13 cellular contexts compared by ENCODE assay signal in the genomic region with DNA sequence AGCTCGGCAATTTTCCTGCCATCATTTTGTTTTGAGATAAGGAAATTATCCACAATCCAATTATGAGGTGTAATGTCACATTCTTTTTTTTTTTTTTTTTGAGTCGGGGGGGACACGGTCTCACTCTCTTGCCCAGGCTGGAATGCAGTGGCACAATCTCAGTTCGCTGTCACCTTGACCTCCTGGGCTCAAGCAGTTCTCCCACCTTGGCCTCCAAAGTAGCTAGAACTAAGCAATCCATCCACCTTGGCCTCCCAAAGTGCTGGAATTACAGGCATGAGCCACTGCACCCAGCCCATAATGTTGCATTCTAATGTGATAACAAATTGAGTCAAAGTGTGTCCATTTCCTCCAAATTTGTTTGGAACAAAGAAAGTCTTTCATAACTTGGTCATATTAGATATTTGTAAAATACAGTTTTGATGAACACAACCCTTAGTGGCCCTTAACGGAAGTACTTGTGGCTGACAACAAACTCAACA.
A peak's percentile ranks its signal among the peaks of the same experiment; 100 is the strongest.
DNase-seq lines count a peak whose midpoint lies in the region; ATAC-seq and TF ChIP-seq lines count a peak whose summit lies in the region.
"Had no signal": no experiment of that assay in that cellular context is flagged by ENCODE, and none has a peak within 500 bp of the region (broad histone marks: within the 10 kb centered on the region; RNA-seq: fewer than 3 reads in every experiment).

No MANE protein-coding gene starts in this region.

- no peaks in the 10 kb centered on the region for H3K9me3 ChIP-seq in Panc1 (ENCODE audit: control insufficient read depth, insufficient read depth, low read depth, low read length)
- no peaks in the 10 kb centered on the region for H3K9me3 ChIP-seq in right lobe of liver
- H3K9me3 ChIP-seq in naive thymus-derived CD4-positive, alpha-beta T cell (ENCODE audit: control insufficient read depth in 2 of 3, low read length in 3 of 3): no peaks in the 10 kb centered on the region
- H3K9me3 ChIP-seq: upper lobe of left lung had no signal

- H3K4me3 ChIP-seq in Panc1 (ENCODE audit: low read depth in 2 of 2, low read length in 2 of 2) (no peak overlapping the region), right lobe of liver (no peak overlapping the region)
- no peak overlapping the region for H3K4me3 ChIP-seq in naive thymus-derived CD4-positive, alpha-beta T cell (ENCODE audit: low read length)
- H3K4me3 ChIP-seq: upper lobe of left lung had no signal

- in situ Hi-C loops in Panc1 (cut with HindIII; ENCODE audit: low pct_unique_long_range_greater_than_20kb, low sequenced_read_pairs): no loop called here

- intact Hi-C loops in Panc1 (cut with micrococcal nuclease; ENCODE audit: unreplicated experiment): no loop called here
- intact Hi-C loops in right lobe of liver (cut with DNase I): no loop called here
- intact Hi-C loops in naive thymus-derived CD4-positive, alpha-beta T cell (cut with micrococcal nuclease): no loop called here

- POLR2A ChIA-PET in Panc1 (lab: Charles Lee): no interaction called here
- POLR2A ChIA-PET in naive thymus-derived CD4-positive, alpha-beta T cell (lab: Charles Lee): no interaction called here

- TF ChIP-seq CTCF in Panc1 (IDR thresholded peaks at IDR 0.05) (no peak), right lobe of liver (IDR thresholded peaks at IDR 0.05) (peak in 1 of 4 donors; percentile 43)

- WGBS in right lobe of liver (ENCODE audit: insufficient coverage, low coverage, low lambda C conversion rate, missing lambda C conversion rate): 36% methylated on average over 4 of the region's 5 CpGs

- no peak overlapping the region for H3K27ac Mint-ChIP-seq in naive thymus-derived CD4-positive, alpha-beta T cell
- H3K27ac Mint-ChIP-seq: HFFc6, T-helper 17 cell, WTC11 had no signal

- H3K4me1 ChIP-seq in Panc1 (ENCODE audit: control insufficient read depth, insufficient read depth, low read length) (peaks cover 16% of the 10 kb centered on the region), right lobe of liver (peaks cover 0 to 38% (median 18%) of the 10 kb centered on the region in 4 donors)
- H3K4me1 ChIP-seq in naive thymus-derived CD4-positive, alpha-beta T cell (ENCODE audit: control insufficient read depth in 2 of 2, insufficient read depth in 2 of 2, low read length in 2 of 2): no peaks in the 10 kb centered on the region

- DNase-seq in Panc1 (ENCODE audit: low read depth, low spot score): no peak
- no peak for DNase-seq in epithelial cell of prostate (ENCODE audit: low read depth, low spot score)
- no peak for DNase-seq in right lobe of liver
- no peak for DNase-seq in substantia nigra (lab: John Stamatoyannopoulos, UW)
- no peak for DNase-seq in islet precursor cell
- DNase-seq in naive thymus-derived CD4-positive, alpha-beta T cell: no peak
- DNase-seq: activated effector memory CD4-positive, alpha-beta T cell treated with anti-CD3 and anti-CD28 coated beads, Interleukin-2, amount 50 U/mL, for 16 hours; HFFc6; T-helper 17 cell had no signal

- H3K4me3 Mint-ChIP-seq in naive thymus-derived CD4-positive, alpha-beta T cell: no peak overlapping the region
- H3K4me3 Mint-ChIP-seq: HFFc6, T-helper 17 cell, WTC11 had no signal

- H3K27ac ChIP-seq in Panc1 (ENCODE audit: low read length): peak overlapping the region; percentile 15; the same call in 1 of the 2 replicates
- H3K27ac ChIP-seq in epithelial cell of prostate: peak overlapping the region; percentile 45
- peak overlapping the region; percentile 50 to 80 (median 67) for H3K27ac ChIP-seq in right lobe of liver
- H3K27ac ChIP-seq in substantia nigra (ENCODE audit: low read depth, low read length, poor library complexity, severe bottlenecking): peak overlapping the region; percentile 91
- H3K27ac ChIP-seq in naive thymus-derived CD4-positive, alpha-beta T cell (ENCODE audit: low read depth, low read length): no peak overlapping the region

- no peak for TF ChIP-seq POLR2A in right lobe of liver (IDR thresholded peaks at IDR 0.05)

- ATAC-seq in Panc1: peak; percentile 11; the same call in 1 of the 2 replicates
- no peak for ATAC-seq in right lobe of liver
- ATAC-seq in HG03469 (IDR thresholded peaks at IDR 0.05; ENCODE audit: unreplicated experiment): no peak
- no peak for ATAC-seq in naive thymus-derived CD4-positive, alpha-beta T cell
- no peak for ATAC-seq in HG03520 (IDR thresholded peaks at IDR 0.05; ENCODE audit: unreplicated experiment)
- ATAC-seq: T-helper 17 cell, WTC11 had no signal

- CTCF ChIA-PET in Panc1 (lab: Charles Lee): interaction anchor here (0.7 kb wide), 1 partner anchor 87 kb away, joined by 4 read pairs; no protein-coding TSS in a partner anchor
- CTCF ChIA-PET in naive thymus-derived CD4-positive, alpha-beta T cell (lab: Charles Lee): no interaction called here

- H3K36me3 ChIP-seq in Panc1 (ENCODE audit: control insufficient read depth, insufficient read depth, low read length) (no peaks in the 10 kb centered on the region), right lobe of liver (no peaks in the 10 kb centered on the region)
- no peaks in the 10 kb centered on the region for H3K36me3 ChIP-seq in naive thymus-derived CD4-positive, alpha-beta T cell (ENCODE audit: control insufficient read depth in 2 of 3, insufficient read depth in 3 of 3, low read length in 3 of 3)
- H3K36me3 ChIP-seq: upper lobe of left lung had no signal

- H3K27me3 ChIP-seq in Panc1 (ENCODE audit: control insufficient read depth, insufficient read depth, low read length) (peaks cover 7% of the 10 kb centered on the region; the same call in 1 of the 2 replicates), right lobe of liver (no peaks in the 10 kb centered on the region)
- H3K27me3 ChIP-seq in naive thymus-derived CD4-positive, alpha-beta T cell (ENCODE audit: control insufficient read depth in 2 of 2, insufficient read depth in 2 of 2, low read length in 2 of 2): peaks cover 0 to 7% of the 10 kb centered on the region in 2 donors

- no TSS peak for BruUV-seq in Panc1 (replicated peaks; lab: Mats Ljungman, UMichigan)

- peaks cover 0 to 6% (median 4%) of the 10 kb centered on the region in 7 donors for H3K4me1 Mint-ChIP-seq in naive thymus-derived CD4-positive, alpha-beta T cell
- H3K4me1 Mint-ChIP-seq: T-helper 17 cell had no signal

- peaks cover 0 to 8% (median 0%) of the 10 kb centered on the region in 11 donors for H3K9me3 Mint-ChIP-seq in naive thymus-derived CD4-positive, alpha-beta T cell

- H3K36me3 Mint-ChIP-seq in naive thymus-derived CD4-positive, alpha-beta T cell: peaks cover 0 to 5% (median 0%) of the 10 kb centered on the region in 5 donors
- H3K36me3 Mint-ChIP-seq: WTC11 had no signal

- peaks cover 63 to 86% (median 71%) of the 10 kb centered on the region in 5 donors for H3K27me3 Mint-ChIP-seq in naive thymus-derived CD4-positive, alpha-beta T cell
